In the genomic region with DNA sequence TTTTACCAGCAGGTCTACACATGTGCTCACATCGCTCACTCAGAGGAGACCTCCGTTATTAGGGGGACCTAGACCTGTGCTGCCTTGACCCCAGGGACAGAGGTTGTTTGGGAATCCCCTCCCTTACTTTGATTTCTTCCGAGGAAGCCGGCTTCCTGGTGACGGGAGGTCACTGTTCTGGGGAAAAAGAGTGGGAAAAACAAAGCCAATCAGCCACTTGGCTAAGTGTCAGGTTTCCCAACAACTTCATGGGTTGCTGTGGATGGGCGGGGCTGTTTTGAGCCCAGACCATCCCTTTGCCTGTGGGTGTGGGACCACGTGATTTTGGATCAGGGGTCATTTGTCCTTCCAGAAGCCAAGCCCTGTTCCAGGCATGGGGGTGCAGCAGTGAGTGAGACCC, we compare ENCODE assay signal across 23 cellular contexts.
"Had no signal": no experiment of that assay in that cellular context is flagged by ENCODE, and none has a peak within 500 bp of the region (broad histone marks: within the 10 kb centered on the region; RNA-seq: fewer than 3 reads in every experiment).

No MANE protein-coding gene starts in this region.

- H3K9me3 Mint-ChIP-seq: naive thymus-derived CD8-positive, alpha-beta T cell; neural progenitor cell; stimulated activated memory B cell treated with anti-CD40 and anti-IgM and Interleukin-4, amounts not matched to agents 10 μg/mL and 1 μg/mL and 100 μg/mL, for 72 hours; stimulated activated naive CD8-positive, alpha-beta T cell treated with anti-CD3 and anti-CD28 coated beads, Interleukin-15, Interleukin-2, amounts not matched to agents 100 ng/mL and 50 ng/mL, for 24 hours had no signal

- H3K36me3 Mint-ChIP-seq: neural progenitor cell had no signal

- H3K27ac Mint-ChIP-seq: neural progenitor cell; stimulated activated memory B cell treated with anti-CD40 and anti-IgM and Interleukin-4, amounts not matched to agents 10 μg/mL and 1 μg/mL and 100 μg/mL, for 72 hours; stimulated activated naive CD8-positive, alpha-beta T cell treated with anti-CD3 and anti-CD28 coated beads, Interleukin-15, Interleukin-2, amounts not matched to agents 100 ng/mL and 50 ng/mL, for 24 hours had no signal

- ATAC-seq: esophagus mucosa; gastrocnemius medialis; heart right ventricle; left lobe of liver; naive thymus-derived CD8-positive, alpha-beta T cell; psoas muscle; sciatic nerve; stimulated activated memory B cell treated with anti-CD40 and anti-IgM and Interleukin-4, amounts not matched to agents 10 μg/mL and 1 μg/mL and 100 μg/mL, for 72 hours had no signal

- H3K27me3 Mint-ChIP-seq: naive thymus-derived CD8-positive, alpha-beta T cell; stimulated activated memory B cell treated with anti-CD40 and anti-IgM and Interleukin-4, amounts not matched to agents 10 μg/mL and 1 μg/mL and 100 μg/mL, for 72 hours; stimulated activated naive CD8-positive, alpha-beta T cell treated with anti-CD3 and anti-CD28 coated beads, Interleukin-15, Interleukin-2, amounts not matched to agents 100 ng/mL and 50 ng/mL, for 24 hours had no signal

- H3K4me3 Mint-ChIP-seq: neural progenitor cell; stimulated activated memory B cell treated with anti-CD40 and anti-IgM and Interleukin-4, amounts not matched to agents 10 μg/mL and 1 μg/mL and 100 μg/mL, for 72 hours; stimulated activated naive CD8-positive, alpha-beta T cell treated with anti-CD3 and anti-CD28 coated beads, Interleukin-15, Interleukin-2, amounts not matched to agents 100 ng/mL and 50 ng/mL, for 24 hours had no signal

- DNase-seq: colonic mucosa; effector CD4-positive, alpha-beta T cell; gastrocnemius medialis; heart right ventricle; hypothalamus; islet precursor cell; mammary epithelial cell; naive thymus-derived CD8-positive, alpha-beta T cell; psoas muscle; retina; spleen; stimulated activated CD4-positive, alpha-beta T cell treated with anti-CD3 and anti-CD28 coated beads, Interleukin-15, amount 100 ng/mL, for 24 hours; stimulated activated CD4-positive, alpha-beta T cell treated with anti-CD3 and anti-CD28 coated beads, Interleukin-1b, Interleukin-23, amount 100 ng/mL, for 48 hours; stimulated activated CD4-positive, alpha-beta T cell treated with anti-CD3 and anti-CD28 coated beads, Interleukin-4, amount 100 ng/mL, for 24 hours; tibial artery; upper lobe of left lung; uterus had no signal
